Comparison of ENCODE assay signal across 22 cellular contexts in genomic region chr14:95691591-95691990, GRCh38. TPM values are rescaled to one million over a fixed set of nuclear protein-coding genes. Genes with fewer than 3 reads are reported as not detected.
A peak's percentile ranks its signal among the peaks of the same experiment; 100 is the strongest.
DNase-seq lines count a peak whose midpoint lies in the region; ATAC-seq, FAIRE-seq and TF ChIP-seq lines count a peak whose summit lies in the region.
"Had no signal": no experiment of that assay in that cellular context is flagged by ENCODE, and none has a peak within 500 bp of the region (broad histone marks: within the 10 kb centered on the region; RNA-seq: fewer than 3 reads in every experiment).

No MANE protein-coding gene starts in this region.

- CTCF ChIA-PET in HepG2 (lab: Yijun Ruan, JAX; ENCODE audit: low intra/inter-chr PET ratio, low total read pairs), result no interaction called here
- CTCF ChIA-PET in H1 (lab: Charles Lee; ENCODE audit: partially characterized antibody), result interaction anchor here (1.1 to 5.0 kb wide), 7 partner anchors 8 to 407 kb away, joined by 3 to 18 read pairs (median 9); no protein-coding TSS in a partner anchor
- CTCF ChIA-PET in CD4-positive, alpha-beta T cell (lab: Charles Lee), result no interaction called here

- TF ChIP-seq POLR2A in HepG2 (IDR thresholded peaks at IDR 0.05; ENCODE audit: insufficient read depth in 1 of 2, low read depth in 2 of 2, low read length in 2 of 2), result no peak
- no peak for TF ChIP-seq POLR2A in right lobe of liver (IDR thresholded peaks at IDR 0.05)
- TF ChIP-seq POLR2A in H1 (IDR thresholded peaks at IDR 0.05; ENCODE audit: control extremely low read depth in 1 of 2, low read depth in 2 of 2, low read length in 2 of 2), result no peak

- H3K27me3 ChIP-seq in HepG2 (ENCODE audit: control insufficient read depth in 1 of 2, insufficient read depth in 2 of 2, low read length in 2 of 2) (peaks cover 5 to 38% of the 10 kb centered on the region in 2 experiments), right lobe of liver (no peaks in the 10 kb centered on the region), H1 (replicated peaks in 1 of 4; ENCODE audit: control insufficient read depth in 3 of 4, extremely low read depth in 1 of 4, insufficient read depth in 3 of 4, low read length in 3 of 4) (peaks cover 0 to 5% (median 1%) of the 10 kb centered on the region in 4 experiments; a peak in 4 of 7 replicates)
- H3K27me3 ChIP-seq in CD4-positive, alpha-beta T cell (ENCODE audit: control insufficient read depth, insufficient read depth, low read length), result no peaks in the 10 kb centered on the region

- H2AFZ ChIP-seq in HepG2 (ENCODE audit: low read length), result no peak overlapping the region
- H2AFZ ChIP-seq in H1 (ENCODE audit: low read length), result no peak overlapping the region

- intact Hi-C loops in HepG2 (cut with micrococcal nuclease; ENCODE audit: unreplicated experiment), result no loop called here
- intact Hi-C loops in right lobe of liver (cut with DNase I), result no loop called here
- intact Hi-C loops in CD4-positive, alpha-beta T cell (cut with DNase I, micrococcal nuclease), result no loop called here

- TF ChIP-seq EP300 in HepG2 (IDR thresholded peaks at IDR 0.05; ENCODE audit: low read depth in 2 of 2, low read length in 2 of 2), result no peak
- no peak for TF ChIP-seq EP300 in HepG2 (CRISPR knock-in tag; IDR thresholded peaks at IDR 0.05; ENCODE audit: borderline replicate concordance)
- TF ChIP-seq EP300 in H1 (IDR thresholded peaks at IDR 0.05; ENCODE audit: borderline replicate concordance in 1 of 2, low read depth in 2 of 2, low read length in 2 of 2), result no peak

- FAIRE-seq in HepG2 (lab: Jason Lieb, UNC) (no peak), H1 (lab: Jason Lieb, UNC) (no peak)
- FAIRE-seq: K562 had no signal

- no peak overlapping the region for H3K27ac ChIP-seq in HepG2 (ENCODE audit: extremely low read length, insufficient read depth, low read length)
- H3K27ac ChIP-seq in right lobe of liver, result no peak overlapping the region
- no peak overlapping the region for H3K27ac ChIP-seq in H1 (ENCODE audit: low read depth, low read length)
- H3K27ac ChIP-seq in CD4-positive, alpha-beta T cell (ENCODE audit: low read depth, low read length), result no peak overlapping the region
- H3K27ac ChIP-seq: HL-60 had no signal

- H3K4me1 ChIP-seq in HepG2 (ENCODE audit: insufficient read depth, low read length) (no peaks in the 10 kb centered on the region), right lobe of liver (no peaks in the 10 kb centered on the region), H1 (replicated peaks in 1 of 4; ENCODE audit: control insufficient read depth in 3 of 4, insufficient read depth in 4 of 4, low read length in 3 of 4) (peaks cover 0 to 5% (median 4%) of the 10 kb centered on the region in 4 experiments; a peak in 5 of 7 replicates)
- H3K4me1 ChIP-seq: BE2C, HAP-1 had no signal

- H4K20me1 ChIP-seq in HepG2 (ENCODE audit: insufficient read depth, low read length) (no peaks in the 10 kb centered on the region), H1 (replicated peaks in 1 of 2; ENCODE audit: control insufficient read depth in 1 of 2, insufficient read depth in 2 of 2, low read length in 2 of 2) (no peaks in the 10 kb centered on the region)

- POLR2A ChIA-PET in HepG2 (lab: Yijun Ruan, JAX), result no interaction called here
- POLR2A ChIA-PET in H1 (lab: Charles Lee; ENCODE audit: partially characterized antibody), result no interaction called here
- POLR2A ChIA-PET in CD4-positive, alpha-beta T cell (lab: Charles Lee), result no interaction called here

- TF ChIP-seq RAD21 in HepG2 (CRISPR knock-in tag; IDR thresholded peaks at IDR 0.05), result no peak
- TF ChIP-seq RAD21 in H1 (IDR thresholded peaks at IDR 0.05 in 1 of 2, conservative IDR thresholded peaks at IDR 0.05 in 1 of 2; ENCODE audit: low read depth in 2 of 2, low read length in 2 of 2), result no peak

- H2BK12ac ChIP-seq in H1 (ENCODE audit: low read depth, low read length), result 0 out of 2 replicates have a peak overlapping the region, but pooled peaks have one; percentile 39

- no peak overlapping the region for H2AK5ac ChIP-seq in H1 (ENCODE audit: low read depth, low read length)

- ATAC-seq in HepG2 (peak; percentile 41), right lobe of liver (no peak), HG03108 (IDR thresholded peaks at IDR 0.05; ENCODE audit: unreplicated experiment) (no peak)
- ATAC-seq in stimulated activated memory B cell treated with anti-CD40 and anti-IgM and Interleukin-4, amounts not matched to agents 10 μg/mL and 1 μg/mL and 100 μg/mL, for 72 hours, result peak; percentile 24
- no peak for ATAC-seq in CD4-positive, alpha-beta T cell (ENCODE audit: poor library complexity)
- ATAC-seq: CD8-positive, alpha-beta T cell; K562 had no signal

- no peak overlapping the region for H4K5ac ChIP-seq in H1 (ENCODE audit: insufficient read length, low read depth, low read length)

- no peak overlapping the region for H4K8ac ChIP-seq in H1 (ENCODE audit: extremely low read depth, insufficient read depth, low read length)

- no peak overlapping the region for H2BK120ac ChIP-seq in H1 (replicated peaks; ENCODE audit: low read depth, low read length)

- peaks cover 9% of the 10 kb centered on the region for H3K4me1 Mint-ChIP-seq in stimulated activated memory B cell treated with anti-CD40 and anti-IgM and Interleukin-4, amounts not matched to agents 10 μg/mL and 1 μg/mL and 100 μg/mL, for 72 hours
- no peaks in the 10 kb centered on the region for H3K4me1 Mint-ChIP-seq in CD4-positive, alpha-beta T cell (ENCODE audit: low read depth)
- H3K4me1 Mint-ChIP-seq: CD14-positive monocyte had no signal

- no peak overlapping the region for H3K9ac ChIP-seq in HepG2 (ENCODE audit: insufficient read depth, low read depth, low read length)
- H3K9ac ChIP-seq in H1 (replicated peaks in 1 of 4; ENCODE audit: extremely low read depth in 1 of 4, low read depth in 3 of 4, low read length in 3 of 4), result no peak overlapping the region

- no peaks in the 10 kb centered on the region for H3K79me1 ChIP-seq in H1 (ENCODE audit: low read depth, low read length)

- no peak overlapping the region for H3K4me3 ChIP-seq in HepG2 (replicated peaks in 1 of 3; ENCODE audit: insufficient read depth in 1 of 3, low read depth in 2 of 3, low read length in 3 of 3)
- no peak overlapping the region for H3K4me3 ChIP-seq in right lobe of liver
- no peak overlapping the region for H3K4me3 ChIP-seq in H1 (ENCODE audit: extremely low read depth in 1 of 4, insufficient read depth in 2 of 4, low read depth in 3 of 4, low read length in 4 of 4)
- no peak overlapping the region for H3K4me3 ChIP-seq in foreskin fibroblast (ENCODE audit: low read depth in 1 of 2, low read length in 2 of 2)
- H3K4me3 ChIP-seq: HAP-1, K562 had no signal

- H3K14ac ChIP-seq in H1 (ENCODE audit: insufficient read length), result no peak overlapping the region

- in situ Hi-C loops in HepG2 (cut with HindIII; ENCODE audit: extremely low pct_ligation_motif_present, low pct_unique_long_range_greater_than_20kb), result no loop called here

- H3K36me3 Mint-ChIP-seq in stimulated activated memory B cell treated with anti-CD40 and anti-IgM and Interleukin-4, amounts not matched to agents 10 μg/mL and 1 μg/mL and 100 μg/mL, for 72 hours, result no peaks in the 10 kb centered on the region
- no peaks in the 10 kb centered on the region for H3K36me3 Mint-ChIP-seq in CD4-positive, alpha-beta T cell (ENCODE audit: low read depth)
- H3K36me3 Mint-ChIP-seq: CD14-positive monocyte; CD8-positive, alpha-beta T cell had no signal

- no peak overlapping the region for H3K4ac ChIP-seq in H1 (replicated peaks; ENCODE audit: insufficient read length, low read depth, low read length)

- H3K18ac ChIP-seq in H1 (ENCODE audit: extremely low read depth, low read length), result no peak overlapping the region

- DNase-seq in HepG2 (ENCODE audit: low spot score) (no peak), right lobe of liver (no peak), H1 (ENCODE audit: low read depth in 1 of 2, low spot score in 2 of 2) (no peak), foreskin fibroblast (no peak)
- DNase-seq in CD4-positive, alpha-beta T cell, result no peak
- DNase-seq: 8988T; BE2C; Calu3; CD8-positive, alpha-beta T cell; DMS79 treated with DMSO at 0.1 percent for 48 hours; GF-D8; IMR-90 had no signal

- no peak overlapping the region for H3K56ac ChIP-seq in H1 (replicated peaks; ENCODE audit: insufficient read length, low read depth, low read length)

- H3K36me3 ChIP-seq in HepG2 (replicated peaks in 1 of 2; ENCODE audit: control insufficient read depth in 1 of 2, insufficient read depth in 2 of 2, low read length in 2 of 2) (no peaks in the 10 kb centered on the region), right lobe of liver (no peaks in the 10 kb centered on the region), H1 (ENCODE audit: control insufficient read depth in 2 of 4, insufficient read depth in 4 of 4, low read length in 3 of 4) (no peaks in the 10 kb centered on the region)
- H3K36me3 ChIP-seq: BE2C, HAP-1 had no signal

- H3K23me2 ChIP-seq in H1 (ENCODE audit: low read depth, low read length), result no peaks in the 10 kb centered on the region

- H3K4me3 Mint-ChIP-seq in stimulated activated memory B cell treated with anti-CD40 and anti-IgM and Interleukin-4, amounts not matched to agents 10 μg/mL and 1 μg/mL and 100 μg/mL, for 72 hours, result no peak overlapping the region
- no peak overlapping the region for H3K4me3 Mint-ChIP-seq in CD4-positive, alpha-beta T cell
- H3K4me3 Mint-ChIP-seq: CD14-positive monocyte; CD8-positive, alpha-beta T cell had no signal

- no peaks in the 10 kb centered on the region for H3K79me2 ChIP-seq in HepG2 (ENCODE audit: insufficient read depth, low read length)
- no peaks in the 10 kb centered on the region for H3K79me2 ChIP-seq in H1 (ENCODE audit: control insufficient read depth in 1 of 2, insufficient read depth in 2 of 2, low read length in 2 of 2)

- H3K4me2 ChIP-seq in HepG2 (ENCODE audit: low read depth, low read length), result no peak overlapping the region
- no peak overlapping the region for H3K4me2 ChIP-seq in H1 (ENCODE audit: insufficient read depth in 1 of 2, low read depth in 2 of 2, low read length in 2 of 2)

- H2BK5ac ChIP-seq in H1 (ENCODE audit: low read depth, low read length), result no peak overlapping the region

- H3K27me3 Mint-ChIP-seq in stimulated activated memory B cell treated with anti-CD40 and anti-IgM and Interleukin-4, amounts not matched to agents 10 μg/mL and 1 μg/mL and 100 μg/mL, for 72 hours, result peaks cover 62% of the 10 kb centered on the region
- peaks cover 42% of the 10 kb centered on the region for H3K27me3 Mint-ChIP-seq in CD4-positive, alpha-beta T cell

- no peaks in the 10 kb centered on the region for H3K9me3 Mint-ChIP-seq in stimulated activated memory B cell treated with anti-CD40 and anti-IgM and Interleukin-4, amounts not matched to agents 10 μg/mL and 1 μg/mL and 100 μg/mL, for 72 hours
- no peaks in the 10 kb centered on the region for H3K9me3 Mint-ChIP-seq in CD4-positive, alpha-beta T cell
- H3K9me3 Mint-ChIP-seq: CD14-positive monocyte; CD8-positive, alpha-beta T cell had no signal

- 3% methylated on average over 7 of the region's 10 CpGs for WGBS in HepG2 (ENCODE audit: low lambda C conversion rate)
- 85% methylated on average over 7 of the region's 10 CpGs for WGBS in right lobe of liver (ENCODE audit: insufficient coverage, low coverage, low lambda C conversion rate, missing lambda C conversion rate)
- WGBS in H1 (ENCODE audit: extremely low coverage in 1 of 2, insufficient coverage in 1 of 2, insufficient read length in 1 of 2, insufficient replicate concordance in 2 of 2, low coverage in 1 of 2, low lambda C conversion rate in 2 of 2, missing lambda C conversion rate in 1 of 2), 2 experiments, result 96% methylated on average over 10 of the region's 10 CpGs; no CpG with 5 or more reads in 1 of the 2 experiments

- H4K91ac ChIP-seq in H1 (replicated peaks; ENCODE audit: insufficient read length, low read length), result no peak overlapping the region

- no peak overlapping the region for H3K27ac Mint-ChIP-seq in stimulated activated memory B cell treated with anti-CD40 and anti-IgM and Interleukin-4, amounts not matched to agents 10 μg/mL and 1 μg/mL and 100 μg/mL, for 72 hours
- H3K27ac Mint-ChIP-seq in CD4-positive, alpha-beta T cell, result no peak overlapping the region
- H3K27ac Mint-ChIP-seq: CD14-positive monocyte; CD8-positive, alpha-beta T cell had no signal

- no TSS peak for BruUV-seq in HepG2 (replicated peaks; lab: Mats Ljungman, UMichigan)

- no peak overlapping the region for H2BK20ac ChIP-seq in H1 (ENCODE audit: low read length)

- H2BK15ac ChIP-seq in H1 (ENCODE audit: low read length), result no peak overlapping the region

- no peak overlapping the region for H3K23ac ChIP-seq in H1 (ENCODE audit: insufficient read length)

- no peak for TF ChIP-seq CTCF in HepG2 (CRISPR knock-in tag; IDR thresholded peaks at IDR 0.05)
- no peak for TF ChIP-seq CTCF in right lobe of liver (IDR thresholded peaks at IDR 0.05)
- TF ChIP-seq CTCF in H1 (IDR thresholded peaks at IDR 0.05; ENCODE audit: control extremely low read depth in 1 of 3, insufficient read depth in 1 of 3, low read depth in 1 of 3, low read length in 3 of 3), result no peak
- TF ChIP-seq CTCF in foreskin fibroblast (IDR thresholded peaks at IDR 0.05; ENCODE audit: low read depth, low read length), result no peak
- no peak for TF ChIP-seq CTCF in CD4-positive, alpha-beta T cell (IDR thresholded peaks at IDR 0.05)

- H3K9me3 ChIP-seq in HepG2 (ENCODE audit: low read length), result no peaks in the 10 kb centered on the region
- H3K9me3 ChIP-seq in right lobe of liver, result no peaks in the 10 kb centered on the region
- H3K9me3 ChIP-seq in H1 (ENCODE audit: insufficient read depth in 2 of 2, low read depth in 1 of 2, low read length in 1 of 2), result no peaks in the 10 kb centered on the region
- H3K9me3 ChIP-seq in CD4-positive, alpha-beta T cell (ENCODE audit: control insufficient read depth, low read length), result no peaks in the 10 kb centered on the region
- H3K9me3 ChIP-seq: BE2C, HAP-1 had no signal

RNA-seq across cellular contexts. Expression of gene TCL1B, which starts 5.4 kb away (rescaled TPM):
- not detected in 2 replicates for total RNA-seq in HepG2 (2016; rRNA removed; fragmentation: Illumina TruSeq; extraction: Trizol)
- not detected in 2 replicates for total RNA-seq in HepG2 (2016; cell fraction: cytosol; rRNA removed; fragmentation: Illumina TruSeq; extraction: Trizol; ENCODE audit: low read depth)
- not detected in 2 replicates for total RNA-seq in HepG2 (2016; cell fraction: insoluble cytoplasmic fraction; rRNA removed; fragmentation: Illumina TruSeq; extraction: Trizol)
- total RNA-seq in HepG2 (2016; cell fraction: membrane; rRNA removed; fragmentation: Illumina TruSeq; extraction: Trizol), result not detected in 2 replicates
- not detected in 2 replicates for total RNA-seq in HepG2 (2016; cell fraction: nucleus; rRNA removed; fragmentation: Illumina TruSeq; extraction: Trizol)
- polyA plus RNA-seq in HepG2 (2011; rRNA removed), result not detected in 2 replicates
- not detected in 2 replicates for polyA plus RNA-seq in HepG2 (2011; cell fraction: cytosol; rRNA removed)
- polyA plus RNA-seq in HepG2 (2011; cell fraction: nucleus; rRNA removed), result not detected in 2 replicates
- not detected in 2 replicates for polyA plus RNA-seq in HepG2 (2012)
- polyA plus RNA-seq in HepG2 (2016; cell fraction: cytosol; fragmentation: Illumina TruSeq; extraction: Trizol; ENCODE audit: low read depth), result not detected in 2 replicates
- polyA plus RNA-seq in HepG2 (2016; cell fraction: insoluble cytoplasmic fraction; fragmentation: Illumina TruSeq; extraction: Trizol; ENCODE audit: low read depth), result not detected in 2 replicates
- not detected in 2 replicates for polyA plus RNA-seq in HepG2 (2016; cell fraction: membrane; fragmentation: Illumina TruSeq; extraction: Trizol; ENCODE audit: low read depth)
- polyA plus RNA-seq in HepG2 (2016; cell fraction: nucleus; fragmentation: Illumina TruSeq; extraction: Trizol; ENCODE audit: insufficient read depth, low read depth), result not detected in 2 replicates
- not detected in 2 replicates for polyA minus RNA-seq in HepG2 (2011; rRNA and poly(A)+ RNA removed; ENCODE audit: low replicate concordance)
- not detected in 2 replicates for polyA minus RNA-seq in HepG2 (2011; cell fraction: cytosol; rRNA and poly(A)+ RNA removed)
- polyA minus RNA-seq in HepG2 (2011; cell fraction: nucleus; rRNA and poly(A)+ RNA removed), result not detected in 2 replicates
- total RNA-seq in right lobe of liver, result not detected
- 7.5 and 9.6 TPM in 2 replicates for total RNA-seq in H1 (2021; fragmentation: NEBNext Ultra II Directional; extraction: Animal tissue kit (Norgen Biotek cat#: 25700))
- polyA plus RNA-seq in H1 (2011; rRNA removed), result 11.5 and 14.7 TPM in 2 replicates
- 14.7 TPM for polyA plus RNA-seq in H1 (2011; cell fraction: cytosol; rRNA removed)
- 14.3 TPM for polyA plus RNA-seq in H1 (2011; cell fraction: nucleus; rRNA removed)
- 5.0 to 9.1 TPM (median 5.9 TPM) in 4 replicates for polyA plus RNA-seq in H1 (2012, experiment 1 of 2)
- 4.6 TPM for polyA plus RNA-seq in H1 (2012, experiment 2 of 2)
- polyA plus RNA-seq in H1 (2013, experiment 1 of 2), result 6.5 TPM
- polyA plus RNA-seq in H1 (2013, experiment 2 of 2), result 6.0 TPM
- polyA minus RNA-seq in H1 (2011; rRNA and poly(A)+ RNA removed), result 4.6 and 5.3 TPM in 2 replicates
- polyA minus RNA-seq in H1 (2011; cell fraction: cytosol; rRNA and poly(A)+ RNA removed), result 1.4 TPM
- 3.5 TPM for polyA minus RNA-seq in H1 (2011; cell fraction: nucleus; rRNA and poly(A)+ RNA removed)
- not detected for total RNA-seq in CD4-positive, alpha-beta T cell
- total RNA-seq: Calu3; CD8-positive, alpha-beta T cell; H4; HT1080; IMR-90; K562 had no signal
- polyA plus RNA-seq: AG04450, CD14-positive monocyte, IMR-90, K562 had no signal

RNA-seq across cellular contexts. Expression of gene TCL1A, which starts 22.3 kb away (rescaled TPM):
- total RNA-seq in HepG2 (2016; rRNA removed; fragmentation: Illumina TruSeq; extraction: Trizol) (not detected in 2 replicates), right lobe of liver (under 1 TPM in 1 of 6 experiments, not detected in 5; 0.15 TPM)
- total RNA-seq in HepG2 (2016; cell fraction: cytosol; rRNA removed; fragmentation: Illumina TruSeq; extraction: Trizol; ENCODE audit: low read depth), result not detected in 2 replicates
- total RNA-seq in HepG2 (2016; cell fraction: insoluble cytoplasmic fraction; rRNA removed; fragmentation: Illumina TruSeq; extraction: Trizol), result not detected in 2 replicates
- total RNA-seq in HepG2 (2016; cell fraction: membrane; rRNA removed; fragmentation: Illumina TruSeq; extraction: Trizol), result not detected in 2 replicates
- total RNA-seq in HepG2 (2016; cell fraction: nucleus; rRNA removed; fragmentation: Illumina TruSeq; extraction: Trizol), result not detected in 2 replicates
- polyA plus RNA-seq in HepG2 (2011; rRNA removed) (not detected in 2 replicates), H1 (2011; rRNA removed) (7.6 and 8.8 TPM in 2 replicates)
- polyA plus RNA-seq in HepG2 (2011; cell fraction: cytosol; rRNA removed), result not detected in 2 replicates
- not detected in 2 replicates for polyA plus RNA-seq in HepG2 (2011; cell fraction: nucleus; rRNA removed)
- polyA plus RNA-seq in HepG2 (2012), result not detected in 2 replicates
- polyA plus RNA-seq in HepG2 (2016; cell fraction: cytosol; fragmentation: Illumina TruSeq; extraction: Trizol; ENCODE audit: low read depth), result not detected in 2 replicates
- not detected in 2 replicates for polyA plus RNA-seq in HepG2 (2016; cell fraction: insoluble cytoplasmic fraction; fragmentation: Illumina TruSeq; extraction: Trizol; ENCODE audit: low read depth)
- not detected in 2 replicates for polyA plus RNA-seq in HepG2 (2016; cell fraction: membrane; fragmentation: Illumina TruSeq; extraction: Trizol; ENCODE audit: low read depth)
- polyA plus RNA-seq in HepG2 (2016; cell fraction: nucleus; fragmentation: Illumina TruSeq; extraction: Trizol; ENCODE audit: insufficient read depth, low read depth), result not detected in 2 replicates
- not detected in 2 replicates for polyA minus RNA-seq in HepG2 (2011; rRNA and poly(A)+ RNA removed; ENCODE audit: low replicate concordance)
- polyA minus RNA-seq in HepG2 (2011; cell fraction: cytosol; rRNA and poly(A)+ RNA removed), result not detected in 2 replicates
- polyA minus RNA-seq in HepG2 (2011; cell fraction: nucleus; rRNA and poly(A)+ RNA removed), result not detected in 2 replicates
- total RNA-seq in H1 (2021; fragmentation: NEBNext Ultra II Directional; extraction: Animal tissue kit (Norgen Biotek cat#: 25700)), result 0.35 and 0.65 TPM in 2 replicates
- 5.6 TPM for polyA plus RNA-seq in H1 (2011; cell fraction: cytosol; rRNA removed)
- polyA plus RNA-seq in H1 (2011; cell fraction: nucleus; rRNA removed), result 6.5 TPM
- polyA plus RNA-seq in H1 (2012, experiment 1 of 2), result 1.8 to 2.5 TPM (median 2.3 TPM) in 4 replicates
- 1.8 TPM for polyA plus RNA-seq in H1 (2012, experiment 2 of 2)
- 0.47 TPM for polyA plus RNA-seq in H1 (2013, experiment 1 of 2)
- 0.50 TPM for polyA plus RNA-seq in H1 (2013, experiment 2 of 2)
- 4.1 and 6.4 TPM in 2 replicates for polyA minus RNA-seq in H1 (2011; rRNA and poly(A)+ RNA removed)
- polyA minus RNA-seq in H1 (2011; cell fraction: cytosol; rRNA and poly(A)+ RNA removed), result 2.2 TPM
- 1.00 TPM for polyA minus RNA-seq in H1 (2011; cell fraction: nucleus; rRNA and poly(A)+ RNA removed)
- not detected for total RNA-seq in CD4-positive, alpha-beta T cell
- total RNA-seq: A673, Calu3, H4, IMR-90, K562 had no signal
- polyA plus RNA-seq: AG04450, IMR-90 had no signal

Comparison
In these comparisons a context has a peak if more than half of its experiments do, and no peak if none do; other contexts are left out.
1. ATAC-seq: peak in HepG2 (single experiment) and stimulated activated memory B cell treated with anti-CD40 and anti-IgM and Interleukin-4, amounts not matched to agents 10 μg/mL and 1 μg/mL and 100 μg/mL, for 72 hours (single experiment); none in right lobe of liver (0 of 4), HG03108 (single experiment) and CD4-positive, alpha-beta T cell (single experiment).